In the genomic region with DNA sequence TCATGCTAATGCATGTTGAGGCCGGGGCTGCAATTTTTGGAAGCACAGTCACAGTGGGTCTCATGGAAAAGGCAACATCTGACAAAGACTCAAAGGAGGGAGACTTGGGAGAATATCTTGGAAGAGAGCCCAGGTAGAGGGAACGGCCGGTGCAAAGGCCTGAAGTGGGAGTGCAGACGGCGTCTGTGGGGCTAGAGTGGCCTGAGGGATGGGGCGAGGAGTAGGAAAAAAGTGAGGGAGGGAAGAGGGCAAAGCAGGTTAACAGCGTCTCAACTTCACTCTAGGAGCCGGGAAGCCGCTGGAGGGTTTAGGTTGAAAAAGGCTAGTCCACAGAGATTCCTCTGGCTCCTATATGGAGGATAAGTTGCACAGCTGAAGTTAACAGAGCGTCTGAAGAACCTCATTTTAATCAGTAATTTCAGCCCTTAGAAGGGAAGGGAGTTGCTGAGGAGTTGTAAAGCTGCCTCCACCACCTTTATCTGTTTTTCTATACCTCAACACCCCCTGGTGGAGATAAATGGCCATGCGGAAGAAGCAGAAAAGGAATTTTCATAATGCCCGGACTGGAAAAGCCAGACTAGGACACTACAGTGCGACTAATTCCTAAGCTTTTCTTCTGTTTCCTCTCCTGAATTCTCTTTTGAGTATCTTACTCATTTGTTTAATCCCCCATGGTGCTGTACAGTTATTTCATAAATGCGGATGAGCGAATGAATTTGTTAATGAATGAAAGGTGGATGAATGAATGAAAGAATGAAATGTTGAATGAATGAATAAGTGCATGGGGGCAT, we compare ENCODE assay signal across 8 cellular contexts.
DNase-seq lines count a peak whose midpoint lies in the region; ATAC-seq and TF ChIP-seq lines count a peak whose summit lies in the region.

No MANE protein-coding gene starts in this region.

- POLR2A ChIA-PET in PC-9 (lab: Charles Lee; ENCODE audit: unreplicated experiment) = no interaction called here

- no peaks in the 10 kb centered on the region for H3K79me2 ChIP-seq in PC-9 (ENCODE audit: low read depth)

- H3K9me2 ChIP-seq in PC-9 (ENCODE audit: insufficient read depth) = no peaks in the 10 kb centered on the region

- H3K36me3 ChIP-seq in PC-9 (ENCODE audit: low read depth) = no peaks in the 10 kb centered on the region

- intact Hi-C loops in PC-9 (cut with micrococcal nuclease; ENCODE audit: unreplicated experiment) (loop anchor here (1.0 to 10.0 kb wide), 4 partner anchors 184 to 943 kb away; no protein-coding TSS in a partner anchor), left cardiac atrium (cut with DNase I) (loop anchor here (5.0 kb wide), 2 partner anchors 801 to 806 kb away; no protein-coding TSS in a partner anchor)

- CTCF ChIA-PET in PC-9 (lab: Charles Lee) = interaction anchor here (0.5 kb wide), 1 partner anchor 66 kb away, joined by 3 read pairs; no protein-coding TSS in a partner anchor

- no peak overlapping the region for H2AFZ ChIP-seq in PC-9

- H3F3A ChIP-seq in PC-9 (ENCODE audit: insufficient read depth, low read depth) = peaks cover 7% of the 10 kb centered on the region

- H4K20me1 ChIP-seq in PC-9 (ENCODE audit: insufficient read depth) = no peaks in the 10 kb centered on the region

- H3K4me3 ChIP-seq in PC-9 = no peak overlapping the region

- no peaks in the 10 kb centered on the region for H3K9me3 ChIP-seq in PC-9 (ENCODE audit: insufficient read depth, low read depth)

- no TSS peak for BruUV-seq in PC-9 (replicated peaks; lab: Mats Ljungman, UMichigan)

- DNase-seq in COR-L47 (lab: John Stamatoyannopoulos, UW) (peak; percentile 59), KBM-7 (peak; percentile 84), PC-9 (peak; percentile 63 to 68), amniotic epithelial cell (ENCODE audit: low read depth) (peak; percentile 79), left cardiac atrium (no peak), pulmonary artery endothelial cell (ENCODE audit: low read depth, low spot score) (peak; percentile 41)

- H3K27ac ChIP-seq in PC-9 = no peak overlapping the region

- H3K4me2 ChIP-seq in PC-9 = peak overlapping the region; percentile 10; the same call in 1 of the 2 replicates

- peak; percentile 47 for ATAC-seq in GM19324 (IDR thresholded peaks at IDR 0.05; ENCODE audit: low FRiP score, unreplicated experiment)
- peak; percentile 59 to 74 for ATAC-seq in left cardiac atrium
- ATAC-seq in HG03108 (IDR thresholded peaks at IDR 0.05; ENCODE audit: unreplicated experiment) = no peak

- in situ Hi-C loops in KBM-7 (cut with MboI; ENCODE audit: low pct_unique_long_range_greater_than_20kb, low sequenced_read_pairs) = loop anchor here (25.0 kb wide), 1 partner anchor 801 kb away; no protein-coding TSS in a partner anchor

- peak; percentile 89 for TF ChIP-seq CTCF in PC-9 (conservative IDR thresholded peaks at IDR 0.05)

- no peaks in the 10 kb centered on the region for H3K27me3 ChIP-seq in PC-9 (ENCODE audit: insufficient read depth, low read depth)

- peaks cover 24% of the 10 kb centered on the region for H3K4me1 ChIP-seq in PC-9 (replicated peaks; ENCODE audit: insufficient read depth)
